In genomic region chr12:47077206-47078085, GRCh38 we compare ENCODE assay signal across 10 cellular contexts. TPM values are rescaled to one million over a fixed set of nuclear protein-coding genes. Genes with fewer than 3 reads are reported as not detected.
DNase-seq lines count a peak whose midpoint lies in the region; ATAC-seq and TF ChIP-seq lines count a peak whose summit lies in the region.
"Had no signal": no experiment of that assay in that cellular context is flagged by ENCODE, and none has a peak within 500 bp of the region (broad histone marks: within the 10 kb centered on the region; RNA-seq: fewer than 3 reads in every experiment).

No MANE protein-coding gene starts in this region.

- CTCF ChIA-PET in T-cell (lab: Charles Lee), result no interaction called here

- TF ChIP-seq CTCF in epithelial cell of proximal tubule (conservative IDR thresholded peaks at IDR 0.05; ENCODE audit: low read depth, low read length), result no peak

- H3K4me1 Mint-ChIP-seq in T-cell, result peaks cover 50 to 58% (median 54%) of the 10 kb centered on the region in 3 donors

- in situ Hi-C loops in GM23248 (cut with MboI), result no loop called here

- no peaks in the 10 kb centered on the region for H3K9me2 ChIP-seq in GM23248 (ENCODE audit: insufficient read depth)

- no peaks in the 10 kb centered on the region for H3K36me3 ChIP-seq in GM23248 (ENCODE audit: low read depth)

- H3K27ac Mint-ChIP-seq in T-cell, result peak overlapping the region; percentile 59 to 66

- H3K4me3 ChIP-seq in GM23248 (peak overlapping the region; percentile 84), epithelial cell of proximal tubule (ENCODE audit: low read depth, low read length) (peak overlapping the region; percentile 68), skeletal muscle cell (ENCODE audit: low read depth, low read length) (peak overlapping the region; percentile 73)

- no peak overlapping the region for H2AFZ ChIP-seq in GM23248

- no peak overlapping the region for H3K9ac ChIP-seq in GM23248

- ATAC-seq in T-cell (replicated peaks in 1 of 4) (no peak), HG03469 (IDR thresholded peaks at IDR 0.05; ENCODE audit: unreplicated experiment) (no peak), GM21515 (IDR thresholded peaks at IDR 0.05; ENCODE audit: unreplicated experiment) (no peak)
- ATAC-seq: Right ventricle myocardium inferior had no signal

- no peaks in the 10 kb centered on the region for H3K9me3 Mint-ChIP-seq in T-cell

- H3K27me3 Mint-ChIP-seq in T-cell, result no peaks in the 10 kb centered on the region

- POLR2A ChIA-PET in T-cell (lab: Charles Lee), result interaction anchor here in 1 of 2 donors (0.9 kb wide), 1 partner anchor 125 kb away, joined by 7 read pairs; no protein-coding TSS in a partner anchor

- no peak overlapping the region for H3K27ac ChIP-seq in GM23248

- H3F3A ChIP-seq in GM23248 (ENCODE audit: insufficient read depth), result peaks cover 29% of the 10 kb centered on the region

- no peaks in the 10 kb centered on the region for H4K20me1 ChIP-seq in GM23248 (ENCODE audit: insufficient read depth)

- peaks cover 22% of the 10 kb centered on the region for H3K79me2 ChIP-seq in GM23248 (ENCODE audit: insufficient read depth)

- no peaks in the 10 kb centered on the region for H3K9me3 ChIP-seq in GM23248 (ENCODE audit: low read depth)

- no peaks in the 10 kb centered on the region for H3K27me3 ChIP-seq in GM23248 (replicated peaks; ENCODE audit: insufficient read depth)

- 81 to 82% methylated on average over 17 of the region's 17 CpGs for WGBS in GM23248 (ENCODE audit: low coverage in 1 of 2, low lambda C conversion rate in 2 of 2, missing lambda C conversion rate in 2 of 2), 2 experiments

- H3K36me3 Mint-ChIP-seq in T-cell, result no peaks in the 10 kb centered on the region

- peak overlapping the region; percentile 97 for H3K4me2 ChIP-seq in GM23248 (ENCODE audit: unreplicated experiment)

- DNase-seq in GM23248 (no peak), T-cell (no peak), epithelial cell of proximal tubule (ENCODE audit: low read depth) (no peak), skeletal muscle cell (ENCODE audit: low read depth) (no peak), COR-L47 (lab: John Stamatoyannopoulos, UW) (no peak)
- DNase-seq: effector CD4-positive, alpha-beta T cell; NCI-H1930 had no signal

- peaks cover 28% of the 10 kb centered on the region for H3K4me1 ChIP-seq in GM23248 (ENCODE audit: insufficient read depth)

- peak overlapping the region; percentile 60 to 99 (median 87) for H3K4me3 Mint-ChIP-seq in T-cell

RNA-seq across cellular contexts. Expression of gene PCED1B, which starts 2.0 kb away (rescaled TPM):
- total RNA-seq in GM23248 (2014; rRNA removed; shearing (Covaris generic)), result 2.9 and 3.5 TPM in 2 replicates
- polyA plus RNA-seq in GM23248 (2016; fragmentation: Nextera tagmentation; extraction: Ambion mirVana), result 2.7 and 3.6 TPM in 2 replicates
- total RNA-seq in T-cell (100 to 1,000 TPM in 4 of 5 donors, 10 to 100 TPM in 1; 53.7 to 159 (median 119) TPM), epithelial cell of proximal tubule (3.1 and 9.0 TPM in 2 replicates)

RNA-seq across cellular contexts. Expression of gene AMIGO2, which starts 2.3 kb away (rescaled TPM):
- total RNA-seq in GM23248 (2014; rRNA removed; shearing (Covaris generic)), result 25.7 and 29.9 TPM in 2 replicates
- 19.6 and 20.5 TPM in 2 replicates for polyA plus RNA-seq in GM23248 (2016; fragmentation: Nextera tagmentation; extraction: Ambion mirVana)
- total RNA-seq in T-cell (10 to 100 TPM in 3 of 5 donors, 1 to 10 TPM in 2; 9.6 to 15.4 (median 14.2) TPM), epithelial cell of proximal tubule (93.3 and 224 TPM in 2 replicates)
